Comparison of ENCODE assay signal across 1 cellular context in the genomic region with DNA sequence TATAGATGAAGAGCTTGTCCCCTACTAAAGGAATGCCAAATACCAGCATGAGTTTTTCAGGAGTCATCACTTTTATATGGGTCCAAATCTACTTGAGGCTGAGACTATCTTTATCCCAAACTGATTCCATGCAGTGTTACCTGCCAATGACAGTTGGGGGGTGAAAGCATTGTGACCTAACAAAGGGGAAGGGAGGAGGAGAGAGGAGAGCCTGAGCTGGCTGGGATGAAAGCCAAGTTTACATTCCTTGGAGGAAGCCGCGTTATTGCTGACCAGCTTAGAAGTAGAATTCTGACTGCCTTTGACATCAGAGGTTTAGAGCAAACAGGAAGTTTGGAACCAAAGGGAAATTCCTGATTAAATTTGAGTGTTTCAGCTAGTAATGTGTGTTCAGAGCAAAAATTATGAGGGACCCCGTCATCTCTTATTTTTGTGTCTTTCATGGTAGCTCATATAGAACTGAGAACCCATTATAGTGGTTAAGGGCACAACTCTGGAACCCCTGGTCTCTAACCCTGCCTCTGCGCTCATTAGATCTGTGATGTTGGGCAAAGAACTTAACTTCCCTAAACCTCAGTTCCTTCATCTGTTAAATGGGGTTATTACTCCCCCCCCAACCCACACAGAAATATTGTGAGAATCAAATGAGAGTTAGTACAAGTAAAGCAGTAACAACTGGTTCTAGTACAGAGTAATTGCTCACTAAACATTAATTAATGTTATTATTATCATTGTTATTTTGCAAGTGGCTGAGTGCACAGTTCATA.
A peak's percentile ranks its signal among the peaks of the same experiment; 100 is the strongest.
TF ChIP-seq lines count a peak whose summit lies in the region.

No MANE protein-coding gene starts in this region.

TF ChIP-seq in HEK293, 187 proteins besides CTCF, POLR2A, EP300 and RAD21 (continued from another document):
- TF ChIP-seq PRDM4 (tag by site-specific recombination; IDR thresholded peaks at IDR 0.05), result no peak
- no peak for TF ChIP-seq ZNF837 (tag by site-specific recombination; IDR thresholded peaks at IDR 0.05)
- no peak for TF ChIP-seq ZNF274 (IDR thresholded peaks at IDR 0.05; ENCODE audit: low read length)
- TF ChIP-seq ZNF274 (tag by site-specific recombination; IDR thresholded peaks at IDR 0.05; ENCODE audit: borderline replicate concordance), result no peak
- TF ChIP-seq ZBTB21 (tag by site-specific recombination; IDR thresholded peaks at IDR 0.05), result peak; percentile 74
- TF ChIP-seq PRDM1 (tag by site-specific recombination; IDR thresholded peaks at IDR 0.05), result peak; percentile 63; the same call in 1 of the 2 replicates
- no peak for TF ChIP-seq SP7 (tag by site-specific recombination; IDR thresholded peaks at IDR 0.05)
- no peak for TF ChIP-seq YY2 (tag by site-specific recombination; IDR thresholded peaks at IDR 0.05)
- 0 out of 2 replicates have a peak, but pooled peaks have one; percentile 31 for TF ChIP-seq ZNF366 (tag by site-specific recombination; conservative IDR thresholded peaks at IDR 0.05)
- TF ChIP-seq ZBTB49 (tag by site-specific recombination; IDR thresholded peaks at IDR 0.05; ENCODE audit: low read depth), result no peak
